ENCODE assay signal across 1 cellular context in the genomic region with DNA sequence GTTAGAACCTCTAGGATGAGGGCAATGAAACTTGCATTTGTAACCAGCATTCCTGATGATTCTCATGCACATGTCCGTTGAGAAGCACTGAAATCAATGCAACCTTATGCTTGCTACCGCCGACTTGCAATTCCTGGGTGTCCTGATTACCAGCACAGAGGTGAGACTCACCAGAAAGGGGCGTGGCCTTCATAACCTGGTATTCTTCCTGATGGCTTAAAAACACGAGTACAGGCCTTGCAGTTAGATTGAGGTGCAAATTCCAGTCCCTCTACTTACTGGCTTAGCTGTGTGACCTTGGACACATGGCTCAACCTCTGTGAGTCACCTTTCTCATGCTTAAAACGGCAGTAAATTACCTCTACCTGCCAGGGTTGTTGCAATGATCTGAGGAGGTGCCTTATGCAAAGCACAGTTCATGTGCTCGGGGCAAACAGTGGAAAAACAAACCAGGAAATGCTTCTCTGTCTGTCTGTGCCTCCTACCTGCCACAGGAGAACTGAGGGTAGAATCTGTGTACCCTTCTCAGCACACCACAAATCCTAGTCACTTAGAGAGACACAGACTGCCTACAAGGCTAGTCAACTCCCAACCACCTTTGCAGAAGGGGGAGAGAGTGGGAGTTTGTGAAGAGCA.
A peak's percentile ranks its signal among the peaks of the same experiment; 100 is the strongest.
TF ChIP-seq lines count a peak whose summit lies in the region.

No MANE protein-coding gene starts in this region.

TF ChIP-seq in HepG2, 621 proteins besides CTCF, POLR2A, EP300 and RAD21 (continued from another document and continues in another):
- TF ChIP-seq, protein P1, sequence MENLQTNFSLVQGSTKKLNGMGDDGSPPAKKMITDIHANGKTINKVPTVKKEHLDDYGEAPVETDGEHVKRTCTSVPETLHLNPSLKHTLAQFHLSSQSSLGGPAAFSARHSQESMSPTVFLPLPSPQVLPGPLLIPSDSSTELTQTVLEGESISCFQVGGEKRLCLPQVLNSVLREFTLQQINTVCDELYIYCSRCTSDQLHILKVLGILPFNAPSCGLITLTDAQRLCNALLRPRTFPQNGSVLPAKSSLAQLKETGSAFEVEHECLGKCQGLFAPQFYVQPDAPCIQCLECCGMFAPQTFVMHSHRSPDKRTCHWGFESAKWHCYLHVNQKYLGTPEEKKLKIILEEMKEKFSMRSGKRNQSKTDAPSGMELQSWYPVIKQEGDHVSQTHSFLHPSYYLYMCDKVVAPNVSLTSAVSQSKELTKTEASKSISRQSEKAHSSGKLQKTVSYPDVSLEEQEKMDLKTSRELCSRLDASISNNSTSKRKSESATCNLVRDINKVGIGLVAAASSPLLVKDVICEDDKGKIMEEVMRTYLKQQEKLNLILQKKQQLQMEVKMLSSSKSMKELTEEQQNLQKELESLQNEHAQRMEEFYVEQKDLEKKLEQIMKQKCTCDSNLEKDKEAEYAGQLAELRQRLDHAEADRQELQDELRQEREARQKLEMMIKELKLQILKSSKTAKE (CRISPR knock-in tag; IDR thresholded peaks at IDR 0.05; ENCODE audit: borderline replicate concordance), result peak; percentile 89
- TF ChIP-seq, protein P2, sequence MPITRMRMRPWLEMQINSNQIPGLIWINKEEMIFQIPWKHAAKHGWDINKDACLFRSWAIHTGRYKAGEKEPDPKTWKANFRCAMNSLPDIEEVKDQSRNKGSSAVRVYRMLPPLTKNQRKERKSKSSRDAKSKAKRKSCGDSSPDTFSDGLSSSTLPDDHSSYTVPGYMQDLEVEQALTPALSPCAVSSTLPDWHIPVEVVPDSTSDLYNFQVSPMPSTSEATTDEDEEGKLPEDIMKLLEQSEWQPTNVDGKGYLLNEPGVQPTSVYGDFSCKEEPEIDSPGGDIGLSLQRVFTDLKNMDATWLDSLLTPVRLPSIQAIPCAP (CRISPR knock-in tag; IDR thresholded peaks at IDR 0.05; ENCODE audit: low read depth), result no peak
- TF ChIP-seq ZBTB8A (CRISPR knock-in tag; IDR thresholded peaks at IDR 0.05; ENCODE audit: borderline replicate concordance, low read depth) (no peak), YY1 (IDR thresholded peaks at IDR 0.05; ENCODE audit: insufficient read depth, insufficient replicate concordance, low read depth, low read length) (no peak), ERF (CRISPR knock-in tag; IDR thresholded peaks at IDR 0.05) (no peak; the same call in none of the 2 replicates), HNF4G (IDR thresholded peaks at IDR 0.05; ENCODE audit: borderline replicate concordance, low read depth, low read length) (peak; percentile 80), HNF4G (CRISPR knock-in tag; IDR thresholded peaks at IDR 0.05; ENCODE audit: borderline replicate concordance, low read depth) (peak; percentile 79; the same call in 1 of the 2 replicates), NBN (conservative IDR thresholded peaks at IDR 0.05) (no peak), ZFX (CRISPR knock-in tag; IDR thresholded peaks at IDR 0.05; ENCODE audit: low read depth) (peak; percentile 82), SP4 (CRISPR knock-in tag; IDR thresholded peaks at IDR 0.05) (peak; percentile 36), ZNF33B (CRISPR knock-in tag; IDR thresholded peaks at IDR 0.05) (no peak), ZNF546 (CRISPR knock-in tag; conservative IDR thresholded peaks at IDR 0.05) (no peak), HNRNPLL (IDR thresholded peaks at IDR 0.05; ENCODE audit: low read depth, low read length, poor library complexity, severe bottlenecking) (no peak), MBD4 (IDR thresholded peaks at IDR 0.05; ENCODE audit: borderline replicate concordance, low read length) (no peak; the same call in 1 of the 2 replicates), ZNF749 (CRISPR knock-in tag; IDR thresholded peaks at IDR 0.05; ENCODE audit: borderline replicate concordance) (no peak), ZNF17 (CRISPR knock-in tag; IDR thresholded peaks at IDR 0.05) (no peak)
- TF ChIP-seq, protein P3, sequence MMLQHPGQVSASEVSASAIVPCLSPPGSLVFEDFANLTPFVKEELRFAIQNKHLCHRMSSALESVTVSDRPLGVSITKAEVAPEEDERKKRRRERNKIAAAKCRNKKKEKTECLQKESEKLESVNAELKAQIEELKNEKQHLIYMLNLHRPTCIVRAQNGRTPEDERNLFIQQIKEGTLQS (CRISPR knock-in tag; IDR thresholded peaks at IDR 0.05), result peak; percentile 89
- TF ChIP-seq, protein P4, sequence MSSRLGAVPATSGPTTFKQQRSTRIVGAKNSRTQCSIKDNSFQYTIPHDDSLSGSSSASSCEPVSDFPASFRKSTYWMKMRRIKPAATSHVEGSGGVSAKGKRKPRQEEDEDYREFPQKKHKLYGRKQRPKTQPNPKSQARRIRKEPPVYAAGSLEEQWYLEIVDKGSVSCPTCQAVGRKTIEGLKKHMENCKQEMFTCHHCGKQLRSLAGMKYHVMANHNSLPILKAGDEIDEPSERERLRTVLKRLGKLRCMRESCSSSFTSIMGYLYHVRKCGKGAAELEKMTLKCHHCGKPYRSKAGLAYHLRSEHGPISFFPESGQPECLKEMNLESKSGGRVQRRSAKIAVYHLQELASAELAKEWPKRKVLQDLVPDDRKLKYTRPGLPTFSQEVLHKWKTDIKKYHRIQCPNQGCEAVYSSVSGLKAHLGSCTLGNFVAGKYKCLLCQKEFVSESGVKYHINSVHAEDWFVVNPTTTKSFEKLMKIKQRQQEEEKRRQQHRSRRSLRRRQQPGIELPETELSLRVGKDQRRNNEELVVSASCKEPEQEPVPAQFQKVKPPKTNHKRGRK (CRISPR knock-in tag; IDR thresholded peaks at IDR 0.05), result no peak
- TF ChIP-seq, protein P5, sequence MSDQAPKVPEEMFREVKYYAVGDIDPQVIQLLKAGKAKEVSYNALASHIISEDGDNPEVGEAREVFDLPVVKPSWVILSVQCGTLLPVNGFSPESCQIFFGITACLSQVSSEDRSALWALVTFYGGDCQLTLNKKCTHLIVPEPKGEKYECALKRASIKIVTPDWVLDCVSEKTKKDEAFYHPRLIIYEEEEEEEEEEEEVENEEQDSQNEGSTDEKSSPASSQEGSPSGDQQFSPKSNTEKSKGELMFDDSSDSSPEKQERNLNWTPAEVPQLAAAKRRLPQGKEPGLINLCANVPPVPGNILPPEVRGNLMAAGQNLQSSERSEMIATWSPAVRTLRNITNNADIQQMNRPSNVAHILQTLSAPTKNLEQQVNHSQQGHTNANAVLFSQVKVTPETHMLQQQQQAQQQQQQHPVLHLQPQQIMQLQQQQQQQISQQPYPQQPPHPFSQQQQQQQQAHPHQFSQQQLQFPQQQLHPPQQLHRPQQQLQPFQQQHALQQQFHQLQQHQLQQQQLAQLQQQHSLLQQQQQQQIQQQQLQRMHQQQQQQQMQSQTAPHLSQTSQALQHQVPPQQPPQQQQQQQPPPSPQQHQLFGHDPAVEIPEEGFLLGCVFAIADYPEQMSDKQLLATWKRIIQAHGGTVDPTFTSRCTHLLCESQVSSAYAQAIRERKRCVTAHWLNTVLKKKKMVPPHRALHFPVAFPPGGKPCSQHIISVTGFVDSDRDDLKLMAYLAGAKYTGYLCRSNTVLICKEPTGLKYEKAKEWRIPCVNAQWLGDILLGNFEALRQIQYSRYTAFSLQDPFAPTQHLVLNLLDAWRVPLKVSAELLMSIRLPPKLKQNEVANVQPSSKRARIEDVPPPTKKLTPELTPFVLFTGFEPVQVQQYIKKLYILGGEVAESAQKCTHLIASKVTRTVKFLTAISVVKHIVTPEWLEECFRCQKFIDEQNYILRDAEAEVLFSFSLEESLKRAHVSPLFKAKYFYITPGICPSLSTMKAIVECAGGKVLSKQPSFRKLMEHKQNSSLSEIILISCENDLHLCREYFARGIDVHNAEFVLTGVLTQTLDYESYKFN (CRISPR knock-in tag; conservative IDR thresholded peaks at IDR 0.05), result peak; percentile 95
- TF ChIP-seq, protein P6, sequence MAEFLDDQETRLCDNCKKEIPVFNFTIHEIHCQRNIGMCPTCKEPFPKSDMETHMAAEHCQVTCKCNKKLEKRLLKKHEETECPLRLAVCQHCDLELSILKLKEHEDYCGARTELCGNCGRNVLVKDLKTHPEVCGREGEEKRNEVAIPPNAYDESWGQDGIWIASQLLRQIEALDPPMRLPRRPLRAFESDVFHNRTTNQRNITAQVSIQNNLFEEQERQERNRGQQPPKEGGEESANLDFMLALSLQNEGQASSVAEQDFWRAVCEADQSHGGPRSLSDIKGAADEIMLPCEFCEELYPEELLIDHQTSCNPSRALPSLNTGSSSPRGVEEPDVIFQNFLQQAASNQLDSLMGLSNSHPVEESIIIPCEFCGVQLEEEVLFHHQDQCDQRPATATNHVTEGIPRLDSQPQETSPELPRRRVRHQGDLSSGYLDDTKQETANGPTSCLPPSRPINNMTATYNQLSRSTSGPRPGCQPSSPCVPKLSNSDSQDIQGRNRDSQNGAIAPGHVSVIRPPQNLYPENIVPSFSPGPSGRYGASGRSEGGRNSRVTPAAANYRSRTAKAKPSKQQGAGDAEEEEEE (CRISPR knock-in tag; IDR thresholded peaks at IDR 0.05; ENCODE audit: borderline replicate concordance), result no peak
- TF ChIP-seq, protein P7, sequence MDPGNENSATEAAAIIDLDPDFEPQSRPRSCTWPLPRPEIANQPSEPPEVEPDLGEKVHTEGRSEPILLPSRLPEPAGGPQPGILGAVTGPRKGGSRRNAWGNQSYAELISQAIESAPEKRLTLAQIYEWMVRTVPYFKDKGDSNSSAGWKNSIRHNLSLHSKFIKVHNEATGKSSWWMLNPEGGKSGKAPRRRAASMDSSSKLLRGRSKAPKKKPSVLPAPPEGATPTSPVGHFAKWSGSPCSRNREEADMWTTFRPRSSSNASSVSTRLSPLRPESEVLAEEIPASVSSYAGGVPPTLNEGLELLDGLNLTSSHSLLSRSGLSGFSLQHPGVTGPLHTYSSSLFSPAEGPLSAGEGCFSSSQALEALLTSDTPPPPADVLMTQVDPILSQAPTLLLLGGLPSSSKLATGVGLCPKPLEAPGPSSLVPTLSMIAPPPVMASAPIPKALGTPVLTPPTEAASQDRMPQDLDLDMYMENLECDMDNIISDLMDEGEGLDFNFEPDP (CRISPR knock-in tag; conservative IDR thresholded peaks at IDR 0.05), result no peak
- TF ChIP-seq, protein P8, sequence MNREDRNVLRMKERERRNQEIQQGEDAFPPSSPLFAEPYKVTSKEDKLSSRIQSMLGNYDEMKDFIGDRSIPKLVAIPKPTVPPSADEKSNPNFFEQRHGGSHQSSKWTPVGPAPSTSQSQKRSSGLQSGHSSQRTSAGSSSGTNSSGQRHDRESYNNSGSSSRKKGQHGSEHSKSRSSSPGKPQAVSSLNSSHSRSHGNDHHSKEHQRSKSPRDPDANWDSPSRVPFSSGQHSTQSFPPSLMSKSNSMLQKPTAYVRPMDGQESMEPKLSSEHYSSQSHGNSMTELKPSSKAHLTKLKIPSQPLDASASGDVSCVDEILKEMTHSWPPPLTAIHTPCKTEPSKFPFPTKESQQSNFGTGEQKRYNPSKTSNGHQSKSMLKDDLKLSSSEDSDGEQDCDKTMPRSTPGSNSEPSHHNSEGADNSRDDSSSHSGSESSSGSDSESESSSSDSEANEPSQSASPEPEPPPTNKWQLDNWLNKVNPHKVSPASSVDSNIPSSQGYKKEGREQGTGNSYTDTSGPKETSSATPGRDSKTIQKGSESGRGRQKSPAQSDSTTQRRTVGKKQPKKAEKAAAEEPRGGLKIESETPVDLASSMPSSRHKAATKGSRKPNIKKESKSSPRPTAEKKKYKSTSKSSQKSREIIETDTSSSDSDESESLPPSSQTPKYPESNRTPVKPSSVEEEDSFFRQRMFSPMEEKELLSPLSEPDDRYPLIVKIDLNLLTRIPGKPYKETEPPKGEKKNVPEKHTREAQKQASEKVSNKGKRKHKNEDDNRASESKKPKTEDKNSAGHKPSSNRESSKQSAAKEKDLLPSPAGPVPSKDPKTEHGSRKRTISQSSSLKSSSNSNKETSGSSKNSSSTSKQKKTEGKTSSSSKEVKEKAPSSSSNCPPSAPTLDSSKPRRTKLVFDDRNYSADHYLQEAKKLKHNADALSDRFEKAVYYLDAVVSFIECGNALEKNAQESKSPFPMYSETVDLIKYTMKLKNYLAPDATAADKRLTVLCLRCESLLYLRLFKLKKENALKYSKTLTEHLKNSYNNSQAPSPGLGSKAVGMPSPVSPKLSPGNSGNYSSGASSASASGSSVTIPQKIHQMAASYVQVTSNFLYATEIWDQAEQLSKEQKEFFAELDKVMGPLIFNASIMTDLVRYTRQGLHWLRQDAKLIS (CRISPR knock-in tag; IDR thresholded peaks at IDR 0.05), result no peak
- TF ChIP-seq, protein P9, sequence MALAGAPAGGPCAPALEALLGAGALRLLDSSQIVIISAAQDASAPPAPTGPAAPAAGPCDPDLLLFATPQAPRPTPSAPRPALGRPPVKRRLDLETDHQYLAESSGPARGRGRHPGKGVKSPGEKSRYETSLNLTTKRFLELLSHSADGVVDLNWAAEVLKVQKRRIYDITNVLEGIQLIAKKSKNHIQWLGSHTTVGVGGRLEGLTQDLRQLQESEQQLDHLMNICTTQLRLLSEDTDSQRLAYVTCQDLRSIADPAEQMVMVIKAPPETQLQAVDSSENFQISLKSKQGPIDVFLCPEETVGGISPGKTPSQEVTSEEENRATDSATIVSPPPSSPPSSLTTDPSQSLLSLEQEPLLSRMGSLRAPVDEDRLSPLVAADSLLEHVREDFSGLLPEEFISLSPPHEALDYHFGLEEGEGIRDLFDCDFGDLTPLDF (CRISPR knock-in tag; IDR thresholded peaks at IDR 0.05), result no peak
- TF ChIP-seq, protein P10, sequence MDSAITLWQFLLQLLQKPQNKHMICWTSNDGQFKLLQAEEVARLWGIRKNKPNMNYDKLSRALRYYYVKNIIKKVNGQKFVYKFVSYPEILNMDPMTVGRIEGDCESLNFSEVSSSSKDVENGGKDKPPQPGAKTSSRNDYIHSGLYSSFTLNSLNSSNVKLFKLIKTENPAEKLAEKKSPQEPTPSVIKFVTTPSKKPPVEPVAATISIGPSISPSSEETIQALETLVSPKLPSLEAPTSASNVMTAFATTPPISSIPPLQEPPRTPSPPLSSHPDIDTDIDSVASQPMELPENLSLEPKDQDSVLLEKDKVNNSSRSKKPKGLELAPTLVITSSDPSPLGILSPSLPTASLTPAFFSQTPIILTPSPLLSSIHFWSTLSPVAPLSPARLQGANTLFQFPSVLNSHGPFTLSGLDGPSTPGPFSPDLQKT (CRISPR knock-in tag; IDR thresholded peaks at IDR 0.05; ENCODE audit: borderline replicate concordance), result no peak
- TF ChIP-seq, protein P11, sequence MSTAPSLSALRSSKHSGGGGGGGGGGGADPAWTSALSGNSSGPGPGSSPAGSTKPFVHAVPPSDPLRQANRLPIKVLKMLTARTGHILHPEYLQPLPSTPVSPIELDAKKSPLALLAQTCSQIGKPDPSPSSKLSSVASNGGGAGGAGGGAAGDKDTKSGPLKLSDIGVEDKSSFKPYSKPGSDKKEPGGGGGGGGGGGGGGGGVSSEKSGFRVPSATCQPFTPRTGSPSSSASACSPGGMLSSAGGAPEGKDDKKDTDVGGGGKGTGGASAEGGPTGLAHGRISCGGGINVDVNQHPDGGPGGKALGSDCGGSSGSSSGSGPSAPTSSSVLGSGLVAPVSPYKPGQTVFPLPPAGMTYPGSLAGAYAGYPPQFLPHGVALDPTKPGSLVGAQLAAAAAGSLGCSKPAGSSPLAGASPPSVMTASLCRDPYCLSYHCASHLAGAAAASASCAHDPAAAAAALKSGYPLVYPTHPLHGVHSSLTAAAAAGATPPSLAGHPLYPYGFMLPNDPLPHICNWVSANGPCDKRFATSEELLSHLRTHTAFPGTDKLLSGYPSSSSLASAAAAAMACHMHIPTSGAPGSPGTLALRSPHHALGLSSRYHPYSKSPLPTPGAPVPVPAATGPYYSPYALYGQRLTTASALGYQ (CRISPR knock-in tag; IDR thresholded peaks at IDR 0.05), result peak; percentile 80; the same call in 1 of the 2 replicates
- TF ChIP-seq, protein P12, sequence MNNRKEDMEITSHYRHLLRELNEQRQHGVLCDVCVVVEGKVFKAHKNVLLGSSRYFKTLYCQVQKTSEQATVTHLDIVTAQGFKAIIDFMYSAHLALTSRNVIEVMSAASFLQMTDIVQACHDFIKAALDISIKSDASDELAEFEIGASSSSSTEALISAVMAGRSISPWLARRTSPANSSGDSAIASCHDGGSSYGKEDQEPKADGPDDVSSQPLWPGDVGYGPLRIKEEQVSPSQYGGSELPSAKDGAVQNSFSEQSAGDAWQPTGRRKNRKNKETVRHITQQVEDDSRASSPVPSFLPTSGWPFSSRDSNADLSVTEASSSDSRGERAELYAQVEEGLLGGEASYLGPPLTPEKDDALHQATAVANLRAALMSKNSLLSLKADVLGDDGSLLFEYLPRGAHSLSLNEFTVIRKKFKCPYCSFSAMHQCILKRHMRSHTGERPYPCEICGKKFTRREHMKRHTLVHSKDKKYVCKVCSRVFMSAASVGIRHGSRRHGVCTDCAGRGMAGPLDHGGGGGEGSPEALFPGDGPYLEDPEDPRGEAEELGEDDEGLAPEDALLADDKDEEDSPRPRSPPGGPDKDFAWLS (CRISPR knock-in tag; IDR thresholded peaks at IDR 0.05; ENCODE audit: borderline replicate concordance), result no peak
